8 cellular contexts compared by ENCODE assay signal in genomic region chr19:34712606-34713261, GRCh38. TPM values are rescaled to one million over a fixed set of nuclear protein-coding genes. Genes with fewer than 3 reads are reported as not detected.
DNase-seq lines count a peak whose midpoint lies in the region; ATAC-seq, FAIRE-seq and TF ChIP-seq lines count a peak whose summit lies in the region.

No MANE protein-coding gene starts in this region.

- H3K4me1 ChIP-seq in mammary epithelial cell (ENCODE audit: insufficient read depth, low read length) (no peaks in the 10 kb centered on the region), keratinocyte (ENCODE audit: control insufficient read depth, extremely low read depth, insufficient read depth, low read length) (no peaks in the 10 kb centered on the region)

- H3K79me2 ChIP-seq in mammary epithelial cell (ENCODE audit: insufficient read depth, low read length) (no peaks in the 10 kb centered on the region), keratinocyte (ENCODE audit: control insufficient read depth, insufficient read depth, low read length) (no peaks in the 10 kb centered on the region)

- H3K27ac ChIP-seq in mammary epithelial cell (ENCODE audit: insufficient read depth, low read depth, low read length) (no peak overlapping the region), keratinocyte (ENCODE audit: control insufficient read depth, insufficient read depth, low read length) (no peak overlapping the region)

- TF ChIP-seq CTCF in mammary epithelial cell (conservative IDR thresholded peaks at IDR 0.05 in 1 of 2, IDR thresholded peaks at IDR 0.05 in 1 of 2; ENCODE audit: extremely low read depth in 1 of 2, insufficient read depth in 1 of 2, low read depth in 1 of 2, low read length in 2 of 2), result peak; percentile 46 to 55
- TF ChIP-seq CTCF in keratinocyte (optimal IDR thresholded peaks at IDR 0.05 in 1 of 3, IDR thresholded peaks at IDR 0.05 in 1 of 3, conservative IDR thresholded peaks at IDR 0.05 in 1 of 3; ENCODE audit: extremely low read depth in 1 of 3, insufficient read depth in 2 of 3, low read length in 3 of 3), result peak; percentile 35 to 74 (median 52)

- H3K9me1 ChIP-seq in keratinocyte (ENCODE audit: control insufficient read depth, extremely low read depth, insufficient read depth, low read length), result no peaks in the 10 kb centered on the region

- no peak overlapping the region for H3K4me3 Mint-ChIP-seq in T-helper 17 cell

- intact Hi-C loops in Right ventricle myocardium inferior (cut with DNase I), result loop anchor here (1.0 to 5.0 kb wide), 3 partner anchors 73 to 210 kb away; no protein-coding TSS in a partner anchor
- intact Hi-C loops in cardiac septum (cut with DNase I), result loop anchor here (2.0 to 5.0 kb wide), 2 partner anchors 74 to 210 kb away; no protein-coding TSS in a partner anchor
- intact Hi-C loops in mammary epithelial cell (cut with micrococcal nuclease), result loop anchor here (1.0 to 5.0 kb wide), 4 partner anchors 73 to 935 kb away; no protein-coding TSS in a partner anchor

- H2AFZ ChIP-seq in mammary epithelial cell (ENCODE audit: low read depth, low read length) (no peak overlapping the region), keratinocyte (ENCODE audit: control insufficient read depth, low read length) (no peak overlapping the region)

- BruUV-seq in mammary epithelial cell (replicated peaks; lab: Mats Ljungman, UMichigan), result no TSS peak

- H3K4me3 ChIP-seq in mammary epithelial cell (replicated peaks in 1 of 3; ENCODE audit: insufficient read depth in 1 of 3, low read depth in 2 of 3, low read length in 3 of 3) (no peak overlapping the region), keratinocyte (ENCODE audit: control insufficient read depth in 2 of 3, extremely low read depth in 1 of 3, insufficient read depth in 2 of 3, low read depth in 1 of 3, low read length in 3 of 3) (no peak overlapping the region)

- H3K9ac ChIP-seq in mammary epithelial cell (ENCODE audit: insufficient read depth, low read length) (no peak overlapping the region), keratinocyte (ENCODE audit: control insufficient read depth, extremely low read depth, insufficient read depth, low read length) (no peak overlapping the region)

- no peaks in the 10 kb centered on the region for H4K20me1 ChIP-seq in mammary epithelial cell (ENCODE audit: insufficient read depth, low read length)
- H4K20me1 ChIP-seq in keratinocyte (ENCODE audit: control insufficient read depth, extremely low read depth, insufficient read depth, low read length), result no peaks in the 10 kb centered on the region

- H3K4me1 Mint-ChIP-seq in T-helper 17 cell, result peaks cover 3% of the 10 kb centered on the region

- no peak overlapping the region for H3K27ac Mint-ChIP-seq in T-helper 17 cell

- 13% methylated on average over 8 of the region's 9 CpGs for WGBS in mammary epithelial cell (ENCODE audit: low coverage, missing lambda C conversion rate)

- dilution Hi-C loops in mammary epithelial cell (cut with HindIII; ENCODE audit: low sequenced_read_pairs) (no loop called here), keratinocyte (cut with MboI; ENCODE audit: extremely low pct_ligation_motif_present, low sequenced_read_pairs) (no loop called here)

- H3K27me3 Mint-ChIP-seq in T-helper 17 cell, result peaks cover 39% of the 10 kb centered on the region

- in situ Hi-C loops in mammary epithelial cell (cut with MboI; ENCODE audit: low sequenced_read_pairs in 2 of 2), result loop anchor here in 1 of 2 donors (5.0 kb wide), 1 partner anchor 75 kb away; no protein-coding TSS in a partner anchor

- H3K36me3 ChIP-seq in mammary epithelial cell (ENCODE audit: insufficient read depth, low read length), result no peaks in the 10 kb centered on the region
- no peaks in the 10 kb centered on the region for H3K36me3 ChIP-seq in keratinocyte (ENCODE audit: control insufficient read depth in 2 of 2, extremely low read depth in 1 of 2, insufficient read depth in 2 of 2, low read length in 2 of 2)

- peaks cover 8% of the 10 kb centered on the region for H3K9me3 ChIP-seq in T-helper 17 cell (ENCODE audit: control insufficient read depth, low read length, poor library complexity, severe bottlenecking)
- H3K9me3 ChIP-seq in mammary epithelial cell (replicated peaks; ENCODE audit: insufficient read depth, low read length), result peaks cover 6% of the 10 kb centered on the region
- peaks cover 4% of the 10 kb centered on the region for H3K9me3 ChIP-seq in keratinocyte (ENCODE audit: control insufficient read depth, low read depth, low read length)

- H3K4me2 ChIP-seq in mammary epithelial cell (ENCODE audit: insufficient read depth, low read depth, low read length), result no peak overlapping the region
- no peak overlapping the region for H3K4me2 ChIP-seq in keratinocyte (ENCODE audit: control insufficient read depth, extremely low read depth, insufficient read depth, low read depth, low read length)

- CTCF ChIA-PET in mammary epithelial cell (lab: Charles Lee; ENCODE audit: low non-redundant PET), result interaction anchor here (0.5 kb wide), 1 partner anchor 73 kb away, joined by 3 read pairs; no protein-coding TSS in a partner anchor

- DNase-seq in Right ventricle myocardium inferior (ENCODE audit: missing footprints), result no peak
- DNase-seq in cardiac septum (ENCODE audit: low spot score), result no peak
- DNase-seq in NCI-H187 treated with DMSO at 0.1 percent for 48 hours (lab: John Stamatoyannopoulos, UW), result peak; percentile 2
- peak in 1 of 3 donors; percentile 33 for DNase-seq in T-helper 17 cell
- DNase-seq in mammary epithelial cell, result peak; percentile 61
- DNase-seq in keratinocyte (ENCODE audit: low read depth, low spot score), result no peak
- DNase-seq in stimulated activated CD4-positive, alpha-beta T cell treated with anti-CD3 and anti-CD28 coated beads, Interleukin-4, amount 100 ng/mL, for 48 hours (ENCODE audit: low read depth in 2 of 2), result peak; percentile 13 to 30

- peak; percentile 52 for ATAC-seq in Right ventricle myocardium inferior
- peak; percentile 58 for ATAC-seq in T-helper 17 cell
- no peak for ATAC-seq in GM19395 (IDR thresholded peaks at IDR 0.05; ENCODE audit: unreplicated experiment)

- peaks cover 4% of the 10 kb centered on the region for H3K36me3 Mint-ChIP-seq in T-helper 17 cell (ENCODE audit: low read depth)

- peak; percentile 61 for FAIRE-seq in keratinocyte (lab: Jason Lieb, UNC)

- H3K27me3 ChIP-seq in mammary epithelial cell (ENCODE audit: insufficient read depth, low read length) (no peaks in the 10 kb centered on the region), keratinocyte (ENCODE audit: control insufficient read depth, extremely low read depth, insufficient read depth, low read length) (no peaks in the 10 kb centered on the region)

RNA-seq across cellular contexts. Expression of gene ZNF181, which starts 21.3 kb away (rescaled TPM):
- total RNA-seq in Right ventricle myocardium inferior (22.3 TPM), cardiac septum (19.3 TPM), T-helper 17 cell (1 to 10 TPM; 3.1 to 4.7 TPM), mammary epithelial cell (10 to 100 TPM in 1 of 2 donors, 1 to 10 TPM in 1; 5.4 to 16.8 TPM)
- polyA plus RNA-seq in mammary epithelial cell (4.0 TPM), keratinocyte (2.9 to 4.5 TPM (median 4.0 TPM) in 3 replicates)
- polyA minus RNA-seq in mammary epithelial cell (not detected), keratinocyte (0.39 to 2.0 TPM (median 2.0 TPM) in 3 replicates)
- 3.7 TPM for polyA plus RNA-seq in keratinocyte (2011; ENCODE audit: low read depth)
- polyA plus RNA-seq in keratinocyte (2011; cell fraction: cytosol; rRNA removed), result 2.0 and 2.9 TPM in 2 replicates
- 5.9 and 8.3 TPM in 2 replicates for polyA plus RNA-seq in keratinocyte (2011; cell fraction: nucleus; rRNA removed)
- 2.3 and 3.0 TPM in 2 replicates for polyA plus RNA-seq in keratinocyte (2012; ENCODE audit: low replicate concordance)
- polyA minus RNA-seq in keratinocyte (2011; cell fraction: cytosol; rRNA and poly(A)+ RNA removed), result 1.2 TPM
- 2.0 and 4.0 TPM in 2 replicates for polyA minus RNA-seq in keratinocyte (2011; cell fraction: nucleus; rRNA and poly(A)+ RNA removed)

RNA-seq across cellular contexts. Expression of gene ZNF302, which starts 35.3 kb away (rescaled TPM):
- total RNA-seq in Right ventricle myocardium inferior (37.9 TPM), cardiac septum (32.6 TPM), T-helper 17 cell (10 to 100 TPM in 1 of 2 donors, 1 to 10 TPM in 1; 9.0 to 11.5 TPM), mammary epithelial cell (10 to 100 TPM; 12.1 to 13.8 TPM)
- polyA plus RNA-seq in mammary epithelial cell (4.7 TPM), keratinocyte (6.4 to 14.1 TPM (median 13.4 TPM) in 3 replicates)
- polyA minus RNA-seq in mammary epithelial cell (4.0 TPM), keratinocyte (1.3 to 10.2 TPM (median 8.6 TPM) in 3 replicates)
- 2.5 TPM for polyA plus RNA-seq in keratinocyte (2011; ENCODE audit: low read depth)
- polyA plus RNA-seq in keratinocyte (2011; cell fraction: cytosol; rRNA removed), result 3.1 and 5.8 TPM in 2 replicates
- polyA plus RNA-seq in keratinocyte (2011; cell fraction: nucleus; rRNA removed), result 31.5 and 41.6 TPM in 2 replicates
- 6.2 and 9.3 TPM in 2 replicates for polyA plus RNA-seq in keratinocyte (2012; ENCODE audit: low replicate concordance)
- polyA minus RNA-seq in keratinocyte (2011; cell fraction: cytosol; rRNA and poly(A)+ RNA removed), result 3.1 TPM
- polyA minus RNA-seq in keratinocyte (2011; cell fraction: nucleus; rRNA and poly(A)+ RNA removed), result 7.7 and 9.4 TPM in 2 replicates

RNA-seq across cellular contexts. Expression of gene SCGB2B2, which starts 35.8 kb away (rescaled TPM):
- total RNA-seq in Right ventricle myocardium inferior, result 0.19 TPM
- 1.2 TPM for total RNA-seq in cardiac septum
- total RNA-seq in T-helper 17 cell, result under 1 TPM in 1 of 2 donors, not detected in 1; 0.82 TPM
- total RNA-seq in mammary epithelial cell, result 1 to 10 TPM in 1 of 2 donors, under 1 TPM in 1; 0.17 to 1.2 TPM
- polyA plus RNA-seq in mammary epithelial cell, result 0.03 TPM
- not detected for polyA minus RNA-seq in mammary epithelial cell
- 0.04 to 0.14 TPM (median 0.10 TPM) in 3 replicates for polyA plus RNA-seq in keratinocyte
- polyA plus RNA-seq in keratinocyte (2011; ENCODE audit: low read depth), result not detected
- polyA plus RNA-seq in keratinocyte (2011; cell fraction: cytosol; rRNA removed), result 0.03 TPM in 1 of 2 replicates, not detected in the other
- 0.64 and 0.84 TPM in 2 replicates for polyA plus RNA-seq in keratinocyte (2011; cell fraction: nucleus; rRNA removed)
- not detected in 2 replicates for polyA plus RNA-seq in keratinocyte (2012; ENCODE audit: low replicate concordance)
- 0.22 to 0.23 TPM in 2 of 3 replicates, not detected in the other for polyA minus RNA-seq in keratinocyte
- not detected for polyA minus RNA-seq in keratinocyte (2011; cell fraction: cytosol; rRNA and poly(A)+ RNA removed)
- 0.42 and 1.6 TPM in 2 replicates for polyA minus RNA-seq in keratinocyte (2011; cell fraction: nucleus; rRNA and poly(A)+ RNA removed)

Comparison
In these comparisons a context has a peak if more than half of its experiments do, and no peak if none do; other contexts are left out.
1. DNase-seq: peak in NCI-H187 treated with DMSO at 0.1 percent for 48 hours (single experiment), mammary epithelial cell (single experiment) and stimulated activated CD4-positive, alpha-beta T cell treated with anti-CD3 and anti-CD28 coated beads, Interleukin-4, amount 100 ng/mL, for 48 hours (2 of 2); none in Right ventricle myocardium inferior (single experiment), cardiac septum (single experiment) and keratinocyte (single experiment).